In genomic region chr6:41743406-41744235, GRCh38 we compare ENCODE assay signal across 1 cellular context.
TF ChIP-seq lines count a peak whose summit lies in the region.

No MANE protein-coding gene starts in this region.

TF ChIP-seq in HepG2, 621 proteins besides CTCF, POLR2A, EP300 and RAD21:
- TF ChIP-seq ZNF460 (CRISPR knock-in tag; IDR thresholded peaks at IDR 0.05; ENCODE audit: borderline replicate concordance) (no peak), AGO2 (optimal IDR thresholded peaks at IDR 0.05; ENCODE audit: low read depth, low read length) (peak; percentile 59), TARDBP (CRISPR knock-in tag; IDR thresholded peaks at IDR 0.05) (no peak), ZNF562 (CRISPR knock-in tag; IDR thresholded peaks at IDR 0.05; ENCODE audit: borderline replicate concordance) (no peak), POLR2AphosphoS2 (IDR thresholded peaks at IDR 0.05; ENCODE audit: low read depth, low read length) (no peak), ZNF747 (CRISPR knock-in tag; IDR thresholded peaks at IDR 0.05; ENCODE audit: borderline replicate concordance) (no peak), SP5 (CRISPR knock-in tag; IDR thresholded peaks at IDR 0.05; ENCODE audit: borderline replicate concordance, low read depth) (no peak), ZNF230 (CRISPR knock-in tag; IDR thresholded peaks at IDR 0.05) (no peak), NPAS2 (CRISPR knock-in tag; IDR thresholded peaks at IDR 0.05; ENCODE audit: borderline replicate concordance) (no peak), PRDM15 (CRISPR knock-in tag; IDR thresholded peaks at IDR 0.05) (peak; percentile 81), ZNF276 (CRISPR knock-in tag; IDR thresholded peaks at IDR 0.05; ENCODE audit: low read depth) (no peak), ZNF597 (CRISPR knock-in tag; IDR thresholded peaks at IDR 0.05) (no peak), ZNF790 (CRISPR knock-in tag; IDR thresholded peaks at IDR 0.05; ENCODE audit: borderline replicate concordance) (no peak), ZNF883 (CRISPR knock-in tag; IDR thresholded peaks at IDR 0.05; ENCODE audit: not compliant biosample characterization) (no peak), SOX5 (CRISPR knock-in tag; IDR thresholded peaks at IDR 0.05; ENCODE audit: borderline replicate concordance) (no peak), ZNF136 (CRISPR knock-in tag; IDR thresholded peaks at IDR 0.05; ENCODE audit: low read depth) (no peak), GTF3A (CRISPR knock-in tag; conservative IDR thresholded peaks at IDR 0.05) (no peak)
TF ChIP-seq in HepG2: peak in this region for 2.
